In genomic region chrX:11143931-11144678, GRCh38 we compare ENCODE assay signal across 8 cellular contexts. TPM values are rescaled to one million over a fixed set of nuclear protein-coding genes. Genes with fewer than 3 reads are reported as not detected.
DNase-seq lines count a peak whose midpoint lies in the region; ATAC-seq, FAIRE-seq and TF ChIP-seq lines count a peak whose summit lies in the region.

No MANE protein-coding gene starts in this region.

- TF ChIP-seq POLR2A in vagina (IDR thresholded peaks at IDR 0.05): no peak

- H3K27ac Mint-ChIP-seq in neural crest cell (ENCODE audit: unreplicated experiment): no peak overlapping the region

- intact Hi-C loops in vagina (cut with DNase I): loop anchor here (5.0 to 10.0 kb wide), 2 partner anchors 388 to 581 kb away; no protein-coding TSS in a partner anchor

- H3K27me3 Mint-ChIP-seq in neural crest cell (ENCODE audit: low read depth): no peaks in the 10 kb centered on the region

- no peak for DNase-seq in D721Med (ENCODE audit: insufficient read length, low spot score)
- DNase-seq in HT-29 (ENCODE audit: low spot score): peak; percentile 83
- peak; percentile 61 for DNase-seq in NCI-H82 treated with DMSO at 0.1 percent for 48 hours (lab: John Stamatoyannopoulos, UW; ENCODE audit: unreplicated experiment)
- DNase-seq in activated T-cell treated with anti-CD3 and anti-CD28 coated beads for 24 hours (ENCODE audit: low read depth): peak; percentile 12
- DNase-seq in fibroblast of mammary gland (ENCODE audit: low read depth): peak; percentile 85
- peak; percentile 53 for DNase-seq in neural crest cell (ENCODE audit: low read depth, low spot score)
- no peak for DNase-seq in vagina (ENCODE audit: extremely low spot score in 2 of 2)

- peak; percentile 25 for FAIRE-seq in D721Med (lab: Jason Lieb, UNC)

- H3K27me3 ChIP-seq in vagina: no peaks in the 10 kb centered on the region

- no peaks in the 10 kb centered on the region for H3K9me3 Mint-ChIP-seq in neural crest cell

- peak; percentile 88 for ATAC-seq in GM19463 (IDR thresholded peaks at IDR 0.05; ENCODE audit: unreplicated experiment)

- H3K27ac ChIP-seq in vagina: no peak overlapping the region

- H3K36me3 ChIP-seq in vagina: no peaks in the 10 kb centered on the region

- no peak overlapping the region for H3K4me3 Mint-ChIP-seq in neural crest cell

- H3K4me1 ChIP-seq in vagina: no peaks in the 10 kb centered on the region

- no peaks in the 10 kb centered on the region for H3K9me3 ChIP-seq in vagina

- H3K4me3 ChIP-seq in fibroblast of mammary gland (ENCODE audit: control insufficient read depth, low read depth, low read length) (no peak overlapping the region), vagina (no peak overlapping the region)

- peaks cover 3% of the 10 kb centered on the region for H3K4me1 Mint-ChIP-seq in neural crest cell

- no peaks in the 10 kb centered on the region for H3K36me3 Mint-ChIP-seq in neural crest cell (ENCODE audit: low read depth)

- peak; percentile 59 for TF ChIP-seq CTCF in D721Med (IDR thresholded peaks at IDR 0.05; ENCODE audit: insufficient read depth, missing control alignments)
- peak; percentile 63 for TF ChIP-seq CTCF in fibroblast of mammary gland (conservative IDR thresholded peaks at IDR 0.05; ENCODE audit: control insufficient read depth, insufficient read depth, low read depth, low read length)
- TF ChIP-seq CTCF in neural crest cell (conservative IDR thresholded peaks at IDR 0.05): peak; percentile 74
- peak; percentile 41 to 72 (median 56) for TF ChIP-seq CTCF in vagina (IDR thresholded peaks at IDR 0.05)

RNA-seq across cellular contexts. Expression of gene HCCS, which starts 33.0 kb away (rescaled TPM):
- total RNA-seq in HT-29 (2014; rRNA removed; shearing (Covaris generic)): 12.7 and 14.0 TPM in 2 replicates
- total RNA-seq in neural crest cell (19.6 and 20.9 TPM in 2 replicates), vagina (12.5 TPM)

Comparison
In these comparisons a context has a peak if more than half of its experiments do, and no peak if none do; other contexts are left out.
1. DNase-seq: peak in HT-29 (single experiment), NCI-H82 treated with DMSO at 0.1 percent for 48 hours (single experiment), activated T-cell treated with anti-CD3 and anti-CD28 coated beads for 24 hours (single experiment), fibroblast of mammary gland (single experiment) and neural crest cell (single experiment); none in D721Med (single experiment) and vagina (0 of 2).
2. Peak in every context shown above with its lines, with median percentiles within 50 percentile points of each other: CTCF ChIP-seq.